ENCODE assay signal across 25 cellular contexts in genomic region chr5:43157068-43157467, GRCh38. TPM values are rescaled to one million over a fixed set of nuclear protein-coding genes. Genes with fewer than 3 reads are reported as not detected.
DNase-seq lines count a peak whose midpoint lies in the region; FAIRE-seq and TF ChIP-seq lines count a peak whose summit lies in the region.
"Had no signal": no experiment of that assay in that cellular context is flagged by ENCODE, and none has a peak within 500 bp of the region (broad histone marks: within the 10 kb centered on the region; RNA-seq: fewer than 3 reads in every experiment).

No MANE protein-coding gene starts in this region.

- peaks cover 7% of the 10 kb centered on the region for H3K36me3 ChIP-seq in astrocyte (ENCODE audit: insufficient read depth, low read length)

- peaks cover 66% of the 10 kb centered on the region for H4K20me1 ChIP-seq in astrocyte (ENCODE audit: insufficient read depth, low read length)

- peaks cover 4% of the 10 kb centered on the region for H3K4me1 ChIP-seq in astrocyte (ENCODE audit: insufficient read depth, low read length)
- H3K4me1 ChIP-seq: A549 had no signal

- no peaks in the 10 kb centered on the region for H3K27me3 ChIP-seq in astrocyte (ENCODE audit: insufficient read depth, low read length)
- H3K27me3 ChIP-seq: BE2C; BLaER1 treated with 17β-estradiol and CSF1 and Interleukin-3, amounts not matched to agents 10 nM and 100 nM had no signal

- H3K4me2 ChIP-seq in astrocyte (ENCODE audit: low read length): no peak overlapping the region
- H3K4me2 ChIP-seq: A549; BLaER1 treated with 17β-estradiol and CSF1 and Interleukin-3, amounts not matched to agents 10 nM and 100 nM had no signal

- no peak overlapping the region for H3K27ac ChIP-seq in astrocyte (ENCODE audit: low read depth, low read length)
- H3K27ac ChIP-seq: 22Rv1; A549; BLaER1 treated with 17β-estradiol and CSF1 and Interleukin-3, amounts not matched to agents 10 nM and 100 nM had no signal

- no peak overlapping the region for H3K4me3 Mint-ChIP-seq in T-helper 2 cell treated with Interferon-gamma antibody and Interleukin-4, amounts not matched to agents 5 μg/mL and 100 μg/mL, for 36 hours
- H3K4me3 Mint-ChIP-seq in astrocyte (ENCODE audit: unreplicated experiment): no peak overlapping the region
- H3K4me3 Mint-ChIP-seq in osteocyte (ENCODE audit: unreplicated experiment): no peak overlapping the region
- H3K4me3 Mint-ChIP-seq: CD14-positive monocyte; CD4-positive, alpha-beta memory T cell had no signal

- H3K9ac ChIP-seq in astrocyte (ENCODE audit: low read length): no peak overlapping the region
- H3K9ac ChIP-seq: BLaER1 treated with 17β-estradiol and CSF1 and Interleukin-3, amounts not matched to agents 10 nM and 100 nM had no signal

- no peaks in the 10 kb centered on the region for H3K27me3 Mint-ChIP-seq in T-helper 2 cell treated with Interferon-gamma antibody and Interleukin-4, amounts not matched to agents 5 μg/mL and 100 μg/mL, for 36 hours (ENCODE audit: low read depth)
- H3K27me3 Mint-ChIP-seq in astrocyte (ENCODE audit: low read depth, unreplicated experiment) (no peaks in the 10 kb centered on the region), osteocyte (ENCODE audit: unreplicated experiment) (no peaks in the 10 kb centered on the region)
- H3K27me3 Mint-ChIP-seq: CD4-positive, alpha-beta memory T cell had no signal

- H3K27ac Mint-ChIP-seq in T-helper 2 cell treated with Interferon-gamma antibody and Interleukin-4, amounts not matched to agents 5 μg/mL and 100 μg/mL, for 36 hours: peak overlapping the region; percentile 55
- H3K27ac Mint-ChIP-seq in astrocyte (ENCODE audit: unreplicated experiment) (no peak overlapping the region), osteocyte (ENCODE audit: unreplicated experiment) (no peak overlapping the region)

- H3K9me3 Mint-ChIP-seq in T-helper 2 cell treated with Interferon-gamma antibody and Interleukin-4, amounts not matched to agents 5 μg/mL and 100 μg/mL, for 36 hours: no peaks in the 10 kb centered on the region
- H3K9me3 Mint-ChIP-seq in astrocyte (ENCODE audit: unreplicated experiment) (no peaks in the 10 kb centered on the region), osteocyte (ENCODE audit: unreplicated experiment) (no peaks in the 10 kb centered on the region)
- H3K9me3 Mint-ChIP-seq: CD14-positive monocyte; CD4-positive, alpha-beta memory T cell had no signal

- peaks cover 24% of the 10 kb centered on the region for H3K4me1 Mint-ChIP-seq in T-helper 2 cell treated with Interferon-gamma antibody and Interleukin-4, amounts not matched to agents 5 μg/mL and 100 μg/mL, for 36 hours (ENCODE audit: low read depth)
- peaks cover 2% of the 10 kb centered on the region for H3K4me1 Mint-ChIP-seq in astrocyte (ENCODE audit: low read depth, unreplicated experiment)
- no peaks in the 10 kb centered on the region for H3K4me1 Mint-ChIP-seq in osteocyte (ENCODE audit: unreplicated experiment)

- peaks cover 50% of the 10 kb centered on the region for H3K36me3 Mint-ChIP-seq in T-helper 2 cell treated with Interferon-gamma antibody and Interleukin-4, amounts not matched to agents 5 μg/mL and 100 μg/mL, for 36 hours (ENCODE audit: low read depth)
- peaks cover 9% of the 10 kb centered on the region for H3K36me3 Mint-ChIP-seq in astrocyte (ENCODE audit: low read depth, unreplicated experiment)
- peaks cover 19% of the 10 kb centered on the region for H3K36me3 Mint-ChIP-seq in osteocyte (ENCODE audit: unreplicated experiment)

- no peak for FAIRE-seq in astrocyte (lab: Jason Lieb, UNC)
- FAIRE-seq: A549, GM12891, GM18507, H1 had no signal

- H2AFZ ChIP-seq in astrocyte (ENCODE audit: low read depth, low read length): no peak overlapping the region

- TF ChIP-seq CTCF in astrocyte (IDR thresholded peaks at IDR 0.05; ENCODE audit: insufficient read depth, low read depth, low read length) (no peak), osteocyte (IDR thresholded peaks at IDR 0.05) (no peak)

- peaks cover 52% of the 10 kb centered on the region for H3K79me2 ChIP-seq in astrocyte (ENCODE audit: insufficient read depth, low read length)

- no peak for DNase-seq in T-helper 2 cell treated with Interferon-gamma antibody and Interleukin-4, amounts not matched to agents 5 μg/mL and 100 μg/mL, for 36 hours (ENCODE audit: low spot score)
- DNase-seq in T-helper 2 cell (no peak), NCI-H226 (peak; percentile 55), astrocyte (ENCODE audit: low read depth) (peak; percentile 12), osteocyte (ENCODE audit: extremely low spot score, unreplicated experiment) (no peak), foreskin melanocyte (no peak)
- DNase-seq: ACHN; AML-193; BE2C; Calu3; CD4-positive, alpha-beta memory T cell; COR-L47; DMS53; DMS79 treated with DMSO at 0.1 percent for 48 hours; GF-D8; H7; HCEC 1CT had no signal

- H3K9me3 ChIP-seq in astrocyte (ENCODE audit: insufficient read depth, low read depth, low read length): no peaks in the 10 kb centered on the region
- H3K9me3 ChIP-seq: A549; BE2C; BLaER1 treated with 17β-estradiol and CSF1 and Interleukin-3, amounts not matched to agents 10 nM and 100 nM had no signal

- no peak overlapping the region for H3K4me3 ChIP-seq in astrocyte (ENCODE audit: insufficient read depth, low read depth, low read length)
- H3K4me3 ChIP-seq: A549; BLaER1 treated with 17β-estradiol and CSF1 and Interleukin-3, amounts not matched to agents 10 nM and 100 nM had no signal

RNA-seq across cellular contexts. Expression of gene NIM1K, which starts 35.0 kb away (rescaled TPM):
- total RNA-seq in astrocyte (0.54 and 1.5 TPM in 2 replicates), osteocyte (0.29 and 0.43 TPM in 2 replicates)
- total RNA-seq: Daoy, H1, H7 had no signal

RNA-seq across cellular contexts. Expression of gene ZNF131, which starts 36.4 kb away (rescaled TPM):
- 25.7 and 28.7 TPM in 2 replicates for total RNA-seq in astrocyte
- 39.1 and 44.1 TPM in 2 replicates for total RNA-seq in osteocyte

Comparison
In these comparisons a context has a peak if more than half of its experiments do, and no peak if none do; other contexts are left out.
1. DNase-seq: peak in NCI-H226 (single experiment) and astrocyte (single experiment); none in T-helper 2 cell treated with Interferon-gamma antibody and Interleukin-4, amounts not matched to agents 5 μg/mL and 100 μg/mL, for 36 hours (single experiment), T-helper 2 cell (0 of 5), osteocyte (single experiment) and foreskin melanocyte (single experiment).